19 cellular contexts compared by ENCODE assay signal in genomic region chr5:133314086-133314485, GRCh38.
DNase-seq lines count a peak whose midpoint lies in the region; ATAC-seq, FAIRE-seq and TF ChIP-seq lines count a peak whose summit lies in the region.
"Had no signal": no experiment of that assay in that cellular context is flagged by ENCODE, and none has a peak within 500 bp of the region (broad histone marks: within the 10 kb centered on the region; RNA-seq: fewer than 3 reads in every experiment).

No MANE protein-coding gene starts in this region.

- TF ChIP-seq EP300 in HepG2 (IDR thresholded peaks at IDR 0.05; ENCODE audit: low read depth in 2 of 2, low read length in 2 of 2) (no peak), HepG2 (CRISPR knock-in tag; IDR thresholded peaks at IDR 0.05; ENCODE audit: borderline replicate concordance) (no peak)

- no peak overlapping the region for H3K4me3 ChIP-seq in keratinocyte (ENCODE audit: control insufficient read depth in 2 of 3, extremely low read depth in 1 of 3, insufficient read depth in 2 of 3, low read depth in 1 of 3, low read length in 3 of 3)
- no peak overlapping the region for H3K4me3 ChIP-seq in HepG2 (replicated peaks in 1 of 3; ENCODE audit: insufficient read depth in 1 of 3, low read depth in 2 of 3, low read length in 3 of 3)
- H3K4me3 ChIP-seq: BLaER1 treated with 17β-estradiol and CSF1 and Interleukin-3, amounts not matched to agents 10 nM and 100 nM had no signal

- intact Hi-C loops in HepG2 (cut with micrococcal nuclease; ENCODE audit: unreplicated experiment) = no loop called here

- H3K4me2 ChIP-seq in keratinocyte (ENCODE audit: control insufficient read depth, extremely low read depth, insufficient read depth, low read depth, low read length) (no peak overlapping the region), HepG2 (ENCODE audit: low read depth, low read length) (no peak overlapping the region)

- H3K9me3 ChIP-seq in keratinocyte (ENCODE audit: control insufficient read depth, low read depth, low read length) (no peaks in the 10 kb centered on the region), HepG2 (ENCODE audit: low read length) (no peaks in the 10 kb centered on the region)
- H3K9me3 ChIP-seq: BLaER1 treated with 17β-estradiol and CSF1 and Interleukin-3, amounts not matched to agents 10 nM and 100 nM had no signal

- H3K4me1 ChIP-seq in keratinocyte (ENCODE audit: control insufficient read depth, extremely low read depth, insufficient read depth, low read length) (peaks cover 2% of the 10 kb centered on the region), HepG2 (ENCODE audit: insufficient read depth, low read length) (peaks cover 10% of the 10 kb centered on the region)

- H3K9me1 ChIP-seq in keratinocyte (ENCODE audit: control insufficient read depth, extremely low read depth, insufficient read depth, low read length) = no peaks in the 10 kb centered on the region

- DNase-seq in NCI-H146 (lab: John Stamatoyannopoulos, UW) (peak; percentile 17), NCI-H146 treated with DMSO at 0.1 percent for 48 hours (lab: John Stamatoyannopoulos, UW; ENCODE audit: unreplicated experiment) (no peak), NCI-H69 (lab: John Stamatoyannopoulos, UW) (peak; percentile 67), keratinocyte (ENCODE audit: low read depth, low spot score) (peak; percentile 28), HepG2 (ENCODE audit: low spot score) (no peak), nucleus accumbens (lab: John Stamatoyannopoulos, UW) (no peak)
- DNase-seq: 8988T; CD8-positive, alpha-beta T cell; COR-L47; DMS 273 treated with DMSO at 0.1 percent for 48 hours; DMS53; DND-41; H9 had no signal

- no peak overlapping the region for H3K9ac ChIP-seq in keratinocyte (ENCODE audit: control insufficient read depth, extremely low read depth, insufficient read depth, low read length)
- H3K9ac ChIP-seq in HepG2 (ENCODE audit: insufficient read depth, low read depth, low read length) = no peak overlapping the region
- H3K9ac ChIP-seq: BLaER1 treated with 17β-estradiol and CSF1 and Interleukin-3, amounts not matched to agents 10 nM and 100 nM had no signal

- H2AFZ ChIP-seq in keratinocyte (ENCODE audit: control insufficient read depth, low read length) = no peak overlapping the region
- no peak overlapping the region for H2AFZ ChIP-seq in HepG2 (ENCODE audit: low read length)

- dilution Hi-C loops in keratinocyte (cut with MboI; ENCODE audit: extremely low pct_ligation_motif_present, low sequenced_read_pairs) = no loop called here

- H4K20me1 ChIP-seq in keratinocyte (ENCODE audit: control insufficient read depth, extremely low read depth, insufficient read depth, low read length) = no peaks in the 10 kb centered on the region
- no peaks in the 10 kb centered on the region for H4K20me1 ChIP-seq in HepG2 (ENCODE audit: insufficient read depth, low read length)
- H4K20me1 ChIP-seq: BLaER1 treated with 17β-estradiol and CSF1 and Interleukin-3, amounts not matched to agents 10 nM and 100 nM had no signal

- CTCF ChIA-PET in HepG2 (lab: Yijun Ruan, JAX; ENCODE audit: low intra/inter-chr PET ratio, low total read pairs) = no interaction called here

- in situ Hi-C loops in HepG2 (cut with HindIII; ENCODE audit: extremely low pct_ligation_motif_present, low pct_unique_long_range_greater_than_20kb) = no loop called here

- TF ChIP-seq POLR2A in HepG2 (IDR thresholded peaks at IDR 0.05; ENCODE audit: insufficient read depth in 1 of 2, low read depth in 2 of 2, low read length in 2 of 2) = no peak

- H3K36me3 ChIP-seq in keratinocyte (ENCODE audit: control insufficient read depth in 2 of 2, extremely low read depth in 1 of 2, insufficient read depth in 2 of 2, low read length in 2 of 2) = no peaks in the 10 kb centered on the region
- no peaks in the 10 kb centered on the region for H3K36me3 ChIP-seq in HepG2 (replicated peaks in 1 of 2; ENCODE audit: control insufficient read depth in 1 of 2, insufficient read depth in 2 of 2, low read length in 2 of 2)
- H3K36me3 ChIP-seq: BLaER1 treated with 17β-estradiol and CSF1 and Interleukin-3, amounts not matched to agents 10 nM and 100 nM had no signal

- H3K27me3 ChIP-seq in keratinocyte (ENCODE audit: control insufficient read depth, extremely low read depth, insufficient read depth, low read length) (no peaks in the 10 kb centered on the region), HepG2 (ENCODE audit: control insufficient read depth in 1 of 2, insufficient read depth in 2 of 2, low read length in 2 of 2) (0 out of 5 replicates have a peak, but pooled peaks cover 0 to 2% of the 10 kb centered on the region in 2 experiments)
- H3K27me3 ChIP-seq: BLaER1 treated with 17β-estradiol and CSF1 and Interleukin-3, amounts not matched to agents 10 nM and 100 nM had no signal

- WGBS in HepG2 (ENCODE audit: low lambda C conversion rate) = no CpG with 5 or more reads among the region's 7 CpGs

- FAIRE-seq in keratinocyte (lab: Jason Lieb, UNC) (no peak), HepG2 (lab: Jason Lieb, UNC) (no peak)
- FAIRE-seq: G401.6, GM12891, GM19239, H1 had no signal

- ATAC-seq in HepG2 = no peak
- ATAC-seq in HG02763 (IDR thresholded peaks at IDR 0.05; ENCODE audit: unreplicated experiment) = no peak
- ATAC-seq: CD8-positive, alpha-beta T cell had no signal

- H3K27ac ChIP-seq in keratinocyte (ENCODE audit: control insufficient read depth, insufficient read depth, low read length) = no peak overlapping the region
- H3K27ac ChIP-seq in HepG2 (ENCODE audit: extremely low read length, insufficient read depth, low read length) = no peak overlapping the region
- H3K27ac ChIP-seq: BLaER1 treated with 17β-estradiol and CSF1 and Interleukin-3, amounts not matched to agents 10 nM and 100 nM had no signal

- H3K79me2 ChIP-seq in keratinocyte (ENCODE audit: control insufficient read depth, insufficient read depth, low read length) (no peaks in the 10 kb centered on the region), HepG2 (ENCODE audit: insufficient read depth, low read length) (no peaks in the 10 kb centered on the region)

- TF ChIP-seq CTCF in keratinocyte (optimal IDR thresholded peaks at IDR 0.05 in 1 of 3, IDR thresholded peaks at IDR 0.05 in 1 of 3, conservative IDR thresholded peaks at IDR 0.05 in 1 of 3; ENCODE audit: extremely low read depth in 1 of 3, insufficient read depth in 2 of 3, low read length in 3 of 3) = no peak
- TF ChIP-seq CTCF in HepG2 (CRISPR knock-in tag; IDR thresholded peaks at IDR 0.05) = no peak

- POLR2A ChIA-PET in HepG2 (lab: Yijun Ruan, JAX) = no interaction called here

- TF ChIP-seq RAD21 in HepG2 (CRISPR knock-in tag; IDR thresholded peaks at IDR 0.05) = no peak

- no TSS peak for BruUV-seq in HepG2 (replicated peaks; lab: Mats Ljungman, UMichigan)

TF ChIP-seq in HepG2, 621 proteins besides CTCF, POLR2A, EP300 and RAD21 (continues in another document):
- TF ChIP-seq ZNF24 (IDR thresholded peaks at IDR 0.05) (no peak), ZFP90 (CRISPR knock-in tag; IDR thresholded peaks at IDR 0.05; ENCODE audit: borderline replicate concordance) (no peak), HDAC1 (CRISPR knock-in tag; IDR thresholded peaks at IDR 0.05) (no peak), LCORL (IDR thresholded peaks at IDR 0.05) (no peak), LCORL (CRISPR knock-in tag; IDR thresholded peaks at IDR 0.05) (no peak), NCOA2 (CRISPR knock-in tag; IDR thresholded peaks at IDR 0.05) (no peak), MLX (CRISPR knock-in tag; IDR thresholded peaks at IDR 0.05) (no peak), TRIM22 (IDR thresholded peaks at IDR 0.05) (no peak), TSC22D2 (CRISPR knock-in tag; IDR thresholded peaks at IDR 0.05; ENCODE audit: borderline replicate concordance) (no peak), SMARCC2 (IDR thresholded peaks at IDR 0.05) (no peak), RBM22 (optimal IDR thresholded peaks at IDR 0.05; ENCODE audit: low read length) (no peak), ZNF747 (CRISPR knock-in tag; IDR thresholded peaks at IDR 0.05; ENCODE audit: borderline replicate concordance) (no peak), ZNF780A (CRISPR knock-in tag; IDR thresholded peaks at IDR 0.05) (no peak)
- TF ChIP-seq, protein P1, sequence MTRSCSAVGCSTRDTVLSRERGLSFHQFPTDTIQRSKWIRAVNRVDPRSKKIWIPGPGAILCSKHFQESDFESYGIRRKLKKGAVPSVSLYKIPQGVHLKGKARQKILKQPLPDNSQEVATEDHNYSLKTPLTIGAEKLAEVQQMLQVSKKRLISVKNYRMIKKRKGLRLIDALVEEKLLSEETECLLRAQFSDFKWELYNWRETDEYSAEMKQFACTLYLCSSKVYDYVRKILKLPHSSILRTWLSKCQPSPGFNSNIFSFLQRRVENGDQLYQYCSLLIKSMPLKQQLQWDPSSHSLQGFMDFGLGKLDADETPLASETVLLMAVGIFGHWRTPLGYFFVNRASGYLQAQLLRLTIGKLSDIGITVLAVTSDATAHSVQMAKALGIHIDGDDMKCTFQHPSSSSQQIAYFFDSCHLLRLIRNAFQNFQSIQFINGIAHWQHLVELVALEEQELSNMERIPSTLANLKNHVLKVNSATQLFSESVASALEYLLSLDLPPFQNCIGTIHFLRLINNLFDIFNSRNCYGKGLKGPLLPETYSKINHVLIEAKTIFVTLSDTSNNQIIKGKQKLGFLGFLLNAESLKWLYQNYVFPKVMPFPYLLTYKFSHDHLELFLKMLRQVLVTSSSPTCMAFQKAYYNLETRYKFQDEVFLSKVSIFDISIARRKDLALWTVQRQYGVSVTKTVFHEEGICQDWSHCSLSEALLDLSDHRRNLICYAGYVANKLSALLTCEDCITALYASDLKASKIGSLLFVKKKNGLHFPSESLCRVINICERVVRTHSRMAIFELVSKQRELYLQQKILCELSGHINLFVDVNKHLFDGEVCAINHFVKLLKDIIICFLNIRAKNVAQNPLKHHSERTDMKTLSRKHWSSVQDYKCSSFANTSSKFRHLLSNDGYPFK (CRISPR knock-in tag; IDR thresholded peaks at IDR 0.05; ENCODE audit: borderline replicate concordance) = no peak

Comparison
In these comparisons a context has a peak if more than half of its experiments do, and no peak if none do; other contexts are left out.
1. DNase-seq: peak in NCI-H146 (single experiment), NCI-H69 (single experiment) and keratinocyte (single experiment); none in NCI-H146 treated with DMSO at 0.1 percent for 48 hours (single experiment), HepG2 (single experiment) and nucleus accumbens (0 of 56).